ENCODE assay signal across 21 cellular contexts in the genomic region with DNA sequence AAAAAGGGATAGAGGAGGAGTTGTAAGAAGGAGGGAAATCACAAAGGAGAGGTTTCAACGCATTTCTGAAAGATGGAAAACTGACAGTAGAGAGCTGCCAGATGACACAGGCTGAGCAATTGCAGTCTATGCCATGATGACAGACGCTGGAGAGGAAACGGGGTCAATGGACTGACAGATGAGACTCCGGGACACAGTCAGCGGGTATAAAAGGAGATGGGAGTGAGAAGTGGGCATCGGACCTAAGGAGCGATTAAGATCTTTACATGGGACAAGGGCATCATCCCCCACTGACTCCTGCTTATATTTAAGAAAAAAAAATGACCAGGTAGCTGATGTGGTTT. TPM values are rescaled to one million over a fixed set of nuclear protein-coding genes. Genes with fewer than 3 reads are reported as not detected.
DNase-seq lines count a peak whose midpoint lies in the region; ATAC-seq, FAIRE-seq and TF ChIP-seq lines count a peak whose summit lies in the region.
"Had no signal": no experiment of that assay in that cellular context is flagged by ENCODE, and none has a peak within 500 bp of the region (broad histone marks: within the 10 kb centered on the region; RNA-seq: fewer than 3 reads in every experiment).

No MANE protein-coding gene starts in this region.

- no peak overlapping the region for H3K4me3 ChIP-seq in HCT116 (replicated peaks in 1 of 2; ENCODE audit: low read depth in 1 of 2, low read length in 2 of 2)
- H3K4me3 ChIP-seq in OCI-LY7 (ENCODE audit: low read depth, low read length, poor library complexity, severe bottlenecking) = no peak overlapping the region
- no peak overlapping the region for H3K4me3 ChIP-seq in kidney (ENCODE audit: low read length in 2 of 2)

- TF ChIP-seq RAD21 in HCT116 (IDR thresholded peaks at IDR 0.05; ENCODE audit: low read depth) = no peak

- no peak for TF ChIP-seq POLR2A in HCT116 (IDR thresholded peaks at IDR 0.05; ENCODE audit: borderline replicate concordance, extremely low read depth, insufficient read depth, insufficient read length)

- POLR2A ChIA-PET in HCT116 (lab: Charles Lee) (no interaction called here), OCI-LY7 (lab: Charles Lee) (interaction anchor here (1.2 to 1.6 kb wide), 4 partner anchors 13 to 40 kb away, joined by 4 to 10 read pairs (median 6); no protein-coding TSS in a partner anchor)

- intact Hi-C loops in HCT116 (cut with micrococcal nuclease) = no loop called here
- intact Hi-C loops in OCI-LY7 (cut with micrococcal nuclease; ENCODE audit: unreplicated experiment) = no loop called here
- intact Hi-C loops in kidney (cut with DNase I) = no loop called here

- 0 out of 2 replicates have a peak, but pooled peaks cover 2% of the 10 kb centered on the region for H3K27me3 ChIP-seq in HCT116 (ENCODE audit: insufficient read depth, low read length)

- H3K9me3 ChIP-seq in HCT116 (ENCODE audit: control insufficient read depth in 1 of 2, insufficient read depth in 1 of 2, low read depth in 1 of 2, low read length in 2 of 2) (no peaks in the 10 kb centered on the region), OCI-LY7 (ENCODE audit: low read length) (no peaks in the 10 kb centered on the region), kidney (ENCODE audit: control insufficient read depth in 1 of 2, low read length in 2 of 2) (no peaks in the 10 kb centered on the region)

- H3K79me2 ChIP-seq in HCT116 (ENCODE audit: insufficient read depth, low read length) = no peaks in the 10 kb centered on the region
- no peaks in the 10 kb centered on the region for H3K79me2 ChIP-seq in OCI-LY7 (ENCODE audit: insufficient read depth, low read depth, low read length)

- peak overlapping the region; percentile 13 for H2AFZ ChIP-seq in HCT116 (ENCODE audit: low read depth, low read length, poor library complexity, severe bottlenecking)
- peak overlapping the region; percentile 41; the same call in 1 of the 2 replicates for H2AFZ ChIP-seq in OCI-LY7 (ENCODE audit: low read length)

- no peak for ATAC-seq in HCT116
- ATAC-seq: Right ventricle myocardium inferior had no signal

- no TSS peak for BruUV-seq in HCT116 (replicated peaks; lab: Mats Ljungman, UMichigan)
- BruUV-seq in OCI-LY7 (replicated peaks; lab: Mats Ljungman, UMichigan) = no TSS peak

- no peak overlapping the region for H3K9ac ChIP-seq in HCT116 (ENCODE audit: low read length)
- peak overlapping the region in 1 of 2 donors; percentile 46 for H3K9ac ChIP-seq in kidney (ENCODE audit: low read length in 2 of 2)

- H3K36me3 ChIP-seq in HCT116 (ENCODE audit: control insufficient read depth in 1 of 2, insufficient read depth in 2 of 2, low read length in 2 of 2) (no peaks in the 10 kb centered on the region), OCI-LY7 (ENCODE audit: insufficient read depth, low read length) (no peaks in the 10 kb centered on the region), kidney (ENCODE audit: control insufficient read depth in 1 of 2, insufficient read depth in 2 of 2, low read length in 2 of 2) (no peaks in the 10 kb centered on the region)

- RAD21 ChIA-PET in HCT116 (lab: Charles Lee; ENCODE audit: low non-redundant PET in 1 of 2, low total read pairs in 2 of 2, uncharacterized antibody in 2 of 2, unreplicated experiment in 2 of 2) = interaction anchor here in 1 of 2 experiments (0.6 kb wide), 1 partner anchor 12 kb away, joined by 5 read pairs; no protein-coding TSS in a partner anchor

- CTCF ChIA-PET in HCT116 (lab: Charles Lee) = interaction anchor here (1.6 to 2.2 kb wide), 3 partner anchors 12 to 350 kb away, joined by 4 to 12 read pairs (median 11); no protein-coding TSS in a partner anchor
- CTCF ChIA-PET in OCI-LY7 (lab: Charles Lee; ENCODE audit: unreplicated experiment) = interaction anchor here (1.4 kb wide), 1 partner anchor 12 kb away, joined by 3 read pairs; no protein-coding TSS in a partner anchor

- no peak for FAIRE-seq in kidney (lab: Jason Lieb, UNC)
- FAIRE-seq: G401.6, RCC 7860 had no signal

- peaks cover 0 to 6% of the 10 kb centered on the region in 2 experiments; a peak in 1 of 4 replicates for H3K4me1 ChIP-seq in HCT116 (ENCODE audit: control insufficient read depth in 1 of 2, insufficient read depth in 2 of 2, low read length in 2 of 2)
- H3K4me1 ChIP-seq in OCI-LY7 (ENCODE audit: insufficient read depth, low read length, poor library complexity, severe bottlenecking) = peaks cover 50% of the 10 kb centered on the region
- H3K4me1 ChIP-seq in kidney (ENCODE audit: control insufficient read depth in 1 of 2, insufficient read depth in 1 of 2, low read depth in 1 of 2, low read length in 2 of 2) = peaks cover 26 to 45% of the 10 kb centered on the region in 2 donors

- H3K4me2 ChIP-seq in HCT116 (ENCODE audit: low read length) = no peak overlapping the region
- peak overlapping the region; percentile 57; the same call in 1 of the 2 replicates for H3K4me2 ChIP-seq in OCI-LY7 (ENCODE audit: low read length)

- no peaks in the 10 kb centered on the region for H4K20me1 ChIP-seq in HCT116 (ENCODE audit: insufficient read depth)
- H4K20me1 ChIP-seq in OCI-LY7 (ENCODE audit: insufficient read depth, low read length) = no peaks in the 10 kb centered on the region

- no peak for DNase-seq in HCT116 (ENCODE audit: low read depth, low spot score)
- DNase-seq in OCI-LY7 (ENCODE audit: low spot score) = no peak
- DNase-seq in kidney = no peak
- DNase-seq in retina = peak; percentile 57
- no peak for DNase-seq in activated effector memory CD4-positive, alpha-beta T cell treated with anti-CD3 and anti-CD28 coated beads, Interleukin-2, amount 50 U/mL, for 16 hours
- no peak for DNase-seq in COR-L47 (lab: John Stamatoyannopoulos, UW)
- DNase-seq in HUDEP-2 (lab: John Stamatoyannopoulos, UW; ENCODE audit: unreplicated experiment in 76 of 76) = no peak
- DNase-seq: ACHN; H9; IMR-90; Kasumi-1; MM.1S; NCI-H1092; NCI-H1436 treated with DMSO at 0.1 percent for 48 hours; NCI-H446; NK-92 treated with Interleukin-12 subunit alpha and Interleukin-12 subunit beta, amount 100 ng/mL, for 24 hours had no signal

- H3K9me2 ChIP-seq in HCT116 (ENCODE audit: insufficient read depth) (no peaks in the 10 kb centered on the region), OCI-LY7 (ENCODE audit: insufficient read depth, low read length) (no peaks in the 10 kb centered on the region)

- H3K27ac ChIP-seq in HCT116 (ENCODE audit: low read depth, low read length) (no peak overlapping the region), OCI-LY7 (ENCODE audit: low read depth, low read length, poor library complexity, severe bottlenecking) (no peak overlapping the region), kidney (ENCODE audit: low read depth in 2 of 2, low read length in 2 of 2) (peak overlapping the region; percentile 63 to 79)
- H3K27ac ChIP-seq: C4-2B, HL-60 had no signal

- TF ChIP-seq CTCF in HCT116 (IDR thresholded peaks at IDR 0.05 in 2 of 3, conservative IDR thresholded peaks at IDR 0.05 in 1 of 3; ENCODE audit: borderline replicate concordance in 1 of 3, insufficient read depth in 1 of 3, low read depth in 2 of 3, low read length in 2 of 3) = no peak
- TF ChIP-seq CTCF in OCI-LY7 (conservative IDR thresholded peaks at IDR 0.05; ENCODE audit: low read length) = no peak
- TF ChIP-seq CTCF in kidney (IDR thresholded peaks at IDR 0.05; ENCODE audit: borderline replicate concordance, extremely low read depth, insufficient read depth) = no peak

TF ChIP-seq in HCT116, 20 proteins besides CTCF, POLR2A, EP300 and RAD21 (continues in another document):
- no peak for TF ChIP-seq EZH2 (IDR thresholded peaks at IDR 0.05)
- TF ChIP-seq, protein P1, sequence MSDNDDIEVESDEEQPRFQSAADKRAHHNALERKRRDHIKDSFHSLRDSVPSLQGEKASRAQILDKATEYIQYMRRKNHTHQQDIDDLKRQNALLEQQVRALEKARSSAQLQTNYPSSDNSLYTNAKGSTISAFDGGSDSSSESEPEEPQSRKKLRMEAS (IDR thresholded peaks at IDR 0.05) = no peak
- TF ChIP-seq, protein P2, sequence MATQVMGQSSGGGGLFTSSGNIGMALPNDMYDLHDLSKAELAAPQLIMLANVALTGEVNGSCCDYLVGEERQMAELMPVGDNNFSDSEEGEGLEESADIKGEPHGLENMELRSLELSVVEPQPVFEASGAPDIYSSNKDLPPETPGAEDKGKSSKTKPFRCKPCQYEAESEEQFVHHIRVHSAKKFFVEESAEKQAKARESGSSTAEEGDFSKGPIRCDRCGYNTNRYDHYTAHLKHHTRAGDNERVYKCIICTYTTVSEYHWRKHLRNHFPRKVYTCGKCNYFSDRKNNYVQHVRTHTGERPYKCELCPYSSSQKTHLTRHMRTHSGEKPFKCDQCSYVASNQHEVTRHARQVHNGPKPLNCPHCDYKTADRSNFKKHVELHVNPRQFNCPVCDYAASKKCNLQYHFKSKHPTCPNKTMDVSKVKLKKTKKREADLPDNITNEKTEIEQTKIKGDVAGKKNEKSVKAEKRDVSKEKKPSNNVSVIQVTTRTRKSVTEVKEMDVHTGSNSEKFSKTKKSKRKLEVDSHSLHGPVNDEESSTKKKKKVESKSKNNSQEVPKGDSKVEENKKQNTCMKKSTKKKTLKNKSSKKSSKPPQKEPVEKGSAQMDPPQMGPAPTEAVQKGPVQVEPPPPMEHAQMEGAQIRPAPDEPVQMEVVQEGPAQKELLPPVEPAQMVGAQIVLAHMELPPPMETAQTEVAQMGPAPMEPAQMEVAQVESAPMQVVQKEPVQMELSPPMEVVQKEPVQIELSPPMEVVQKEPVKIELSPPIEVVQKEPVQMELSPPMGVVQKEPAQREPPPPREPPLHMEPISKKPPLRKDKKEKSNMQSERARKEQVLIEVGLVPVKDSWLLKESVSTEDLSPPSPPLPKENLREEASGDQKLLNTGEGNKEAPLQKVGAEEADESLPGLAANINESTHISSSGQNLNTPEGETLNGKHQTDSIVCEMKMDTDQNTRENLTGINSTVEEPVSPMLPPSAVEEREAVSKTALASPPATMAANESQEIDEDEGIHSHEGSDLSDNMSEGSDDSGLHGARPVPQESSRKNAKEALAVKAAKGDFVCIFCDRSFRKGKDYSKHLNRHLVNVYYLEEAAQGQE (IDR thresholded peaks at IDR 0.05; ENCODE audit: low read depth) = no peak
- TF ChIP-seq SIN3A (IDR thresholded peaks at IDR 0.05; ENCODE audit: low read depth) = no peak
- no peak for TF ChIP-seq SP1 (IDR thresholded peaks at IDR 0.05; ENCODE audit: low read depth)

RNA-seq across cellular contexts. Expression of a gene that starts 4.3 kb away (rescaled TPM):
- total RNA-seq in HCT116 (2021; ENCODE audit: unreplicated experiment) (3.7 TPM), OCI-LY7 (2022) (0.17 and 0.68 TPM in 2 replicates), kidney (245 TPM)
- polyA plus RNA-seq in HCT116 (2012) = 3.0 and 3.3 TPM in 2 replicates
- not detected in 2 replicates for total RNA-seq in OCI-LY7 (2014; rRNA removed; shearing (Covaris generic))
- polyA plus RNA-seq in kidney (ENCODE audit: insufficient read depth, low read depth, low replicate concordance) = 276 TPM

RNA-seq across cellular contexts. Expression of a gene that starts 38.0 kb away (rescaled TPM):
- total RNA-seq in HCT116 (2021; ENCODE audit: unreplicated experiment) (330 TPM), OCI-LY7 (2022) (313 and 324 TPM in 2 replicates), kidney (5.5 TPM)
- polyA plus RNA-seq in HCT116 (2012) = 205 and 236 TPM in 2 replicates
- 181 and 222 TPM in 2 replicates for total RNA-seq in OCI-LY7 (2014; rRNA removed; shearing (Covaris generic))
- 3.6 TPM for polyA plus RNA-seq in kidney (ENCODE audit: insufficient read depth, low read depth, low replicate concordance)

RNA-seq across cellular contexts. Expression of a gene that starts 41.2 kb away (rescaled TPM):
- 9.0 TPM for total RNA-seq in HCT116 (2021; ENCODE audit: unreplicated experiment)
- 7.2 and 10.5 TPM in 2 replicates for polyA plus RNA-seq in HCT116 (2012)
- 6.3 and 6.5 TPM in 2 replicates for total RNA-seq in OCI-LY7 (2014; rRNA removed; shearing (Covaris generic))
- total RNA-seq in OCI-LY7 (2022) = 14.9 and 15.8 TPM in 2 replicates
- total RNA-seq in kidney = 34.0 TPM
- polyA plus RNA-seq in kidney (ENCODE audit: insufficient read depth, low read depth, low replicate concordance) = 9.4 TPM

Comparison
In these comparisons a context has a peak if more than half of its experiments do, and no peak if none do; other contexts are left out.
1. H3K27ac ChIP-seq: peak in kidney (2 of 2); none in HCT116 (single experiment) and OCI-LY7 (single experiment).
2. RNA of a gene that starts 4.3 kb away (total RNA-seq): 245 TPM in kidney (single experiment); 3.7 TPM in HCT116 (single experiment) and 0.17 to 0.68 TPM in OCI-LY7; every median in the first group is over 10 times any median in the second.
3. RNA of a gene that starts 38.0 kb away (total RNA-seq): 330 TPM in HCT116 (single experiment) and 181 to 324 TPM in OCI-LY7; 5.5 TPM in kidney (single experiment); every median in the first group is over 10 times any median in the second.